In genomic region chr7:94907026-94907419, GRCh38 we compare ENCODE assay signal across 10 cellular contexts. TPM values are rescaled to one million over a fixed set of nuclear protein-coding genes. Genes with fewer than 3 reads are reported as not detected.
A peak's percentile ranks its signal among the peaks of the same experiment; 100 is the strongest.
DNase-seq lines count a peak whose midpoint lies in the region; ATAC-seq and TF ChIP-seq lines count a peak whose summit lies in the region.
"Had no signal": no experiment of that assay in that cellular context is flagged by ENCODE, and none has a peak within 500 bp of the region (broad histone marks: within the 10 kb centered on the region; RNA-seq: fewer than 3 reads in every experiment).

No MANE protein-coding gene starts in this region.

- intact Hi-C loops in left lung (cut with DNase I) = no loop called here

- ATAC-seq in HG03354 (IDR thresholded peaks at IDR 0.05; ENCODE audit: poor library complexity, severe bottlenecking, unreplicated experiment) (peak; percentile 19), left lung (peak; percentile 42)

- peak overlapping the region; percentile 77 to 79 for H3K27ac ChIP-seq in left lung
- no peak overlapping the region for H3K27ac ChIP-seq in smooth muscle cell (ENCODE audit: low read depth)

- peaks cover 0 to 38% of the 10 kb centered on the region in 2 donors for H3K27me3 ChIP-seq in left lung
- H3K27me3 ChIP-seq in smooth muscle cell (ENCODE audit: low read depth) = no peaks in the 10 kb centered on the region

- H3K9ac ChIP-seq in smooth muscle cell (ENCODE audit: low read depth) = no peak overlapping the region

- no peak for DNase-seq in astrocyte of the cerebellum (ENCODE audit: low read depth)
- DNase-seq in left lung = no peak
- DNase-seq in smooth muscle cell (lab: John Stamatoyannopoulos, UW; ENCODE audit: unreplicated experiment) = no peak
- DNase-seq in NCI-H2107 (lab: John Stamatoyannopoulos, UW) = no peak
- DNase-seq in NCI-H446 treated with DMSO at 0.1 percent for 48 hours (lab: John Stamatoyannopoulos, UW) = no peak
- no peak for DNase-seq in GF-D8 (lab: John Stamatoyannopoulos, UW)
- DNase-seq in NCI-H524 treated with DMSO at 0.1 percent for 48 hours (lab: John Stamatoyannopoulos, UW) = no peak
- DNase-seq: foreskin melanocyte; stimulated activated CD4-positive, alpha-beta T cell treated with anti-CD3 and anti-CD28 coated beads, Interleukin-1b, Interleukin-23, amount 100 ng/mL, for 48 hours had no signal

- H3K9me3 ChIP-seq in left lung (no peaks in the 10 kb centered on the region), smooth muscle cell (replicated peaks; ENCODE audit: low read depth) (no peaks in the 10 kb centered on the region)

- WGBS in smooth muscle cell (ENCODE audit: low lambda C conversion rate) = 84% methylated on average over 5 of the region's 5 CpGs

- in situ Hi-C loops in astrocyte of the cerebellum (cut with HindIII; ENCODE audit: low sequenced_read_pairs) = no loop called here

- no peaks in the 10 kb centered on the region for H3K36me3 ChIP-seq in left lung
- no peaks in the 10 kb centered on the region for H3K36me3 ChIP-seq in smooth muscle cell (ENCODE audit: low read depth)

- H3K79me2 ChIP-seq in smooth muscle cell (ENCODE audit: low read depth) = no peaks in the 10 kb centered on the region

- H3K4me2 ChIP-seq in smooth muscle cell = peak overlapping the region; percentile 99

- TF ChIP-seq CTCF in astrocyte of the cerebellum (IDR thresholded peaks at IDR 0.05; ENCODE audit: low read depth, low read length, missing control alignments) (no peak), left lung (IDR thresholded peaks at IDR 0.05) (no peak), smooth muscle cell (IDR thresholded peaks at IDR 0.05; ENCODE audit: borderline replicate concordance, insufficient read depth, poor library complexity, severe bottlenecking) (no peak)

- H3F3A ChIP-seq in smooth muscle cell (ENCODE audit: low read depth) = peaks cover 4% of the 10 kb centered on the region

- peaks cover 7 to 9% of the 10 kb centered on the region in 2 donors for H3K4me1 ChIP-seq in left lung
- H3K4me1 ChIP-seq in smooth muscle cell (ENCODE audit: low read depth) = peaks cover 16% of the 10 kb centered on the region

- no peaks in the 10 kb centered on the region for H4K20me1 ChIP-seq in smooth muscle cell (ENCODE audit: low read depth)

- peak overlapping the region; percentile 67 for H2AFZ ChIP-seq in smooth muscle cell (ENCODE audit: low read depth)

- H3K4me3 ChIP-seq in astrocyte of the cerebellum (ENCODE audit: low read depth, low read length) (peak overlapping the region; percentile 58), left lung (peak overlapping the region; percentile 42 to 47), smooth muscle cell (peak overlapping the region; percentile 78)

RNA-seq across cellular contexts. Expression of gene PPP1R9A, which starts 0.4 kb away (rescaled TPM):
- total RNA-seq in left lung = 10 to 100 TPM; 25.9 to 28.6 TPM
- total RNA-seq in smooth muscle cell = 1.6 and 1.8 TPM in 2 replicates
- polyA plus RNA-seq in smooth muscle cell = 0.22 and 4.7 TPM in 2 replicates
